Comparison of ENCODE assay signal across 1 cellular context in genomic region chr1:5888606-5889211, GRCh38.
TF ChIP-seq lines count a peak whose summit lies in the region.

No MANE protein-coding gene starts in this region.

TF ChIP-seq in WTC11, 78 proteins besides CTCF, POLR2A, EP300 and RAD21 (continued from another document):
- TF ChIP-seq, protein P1, sequence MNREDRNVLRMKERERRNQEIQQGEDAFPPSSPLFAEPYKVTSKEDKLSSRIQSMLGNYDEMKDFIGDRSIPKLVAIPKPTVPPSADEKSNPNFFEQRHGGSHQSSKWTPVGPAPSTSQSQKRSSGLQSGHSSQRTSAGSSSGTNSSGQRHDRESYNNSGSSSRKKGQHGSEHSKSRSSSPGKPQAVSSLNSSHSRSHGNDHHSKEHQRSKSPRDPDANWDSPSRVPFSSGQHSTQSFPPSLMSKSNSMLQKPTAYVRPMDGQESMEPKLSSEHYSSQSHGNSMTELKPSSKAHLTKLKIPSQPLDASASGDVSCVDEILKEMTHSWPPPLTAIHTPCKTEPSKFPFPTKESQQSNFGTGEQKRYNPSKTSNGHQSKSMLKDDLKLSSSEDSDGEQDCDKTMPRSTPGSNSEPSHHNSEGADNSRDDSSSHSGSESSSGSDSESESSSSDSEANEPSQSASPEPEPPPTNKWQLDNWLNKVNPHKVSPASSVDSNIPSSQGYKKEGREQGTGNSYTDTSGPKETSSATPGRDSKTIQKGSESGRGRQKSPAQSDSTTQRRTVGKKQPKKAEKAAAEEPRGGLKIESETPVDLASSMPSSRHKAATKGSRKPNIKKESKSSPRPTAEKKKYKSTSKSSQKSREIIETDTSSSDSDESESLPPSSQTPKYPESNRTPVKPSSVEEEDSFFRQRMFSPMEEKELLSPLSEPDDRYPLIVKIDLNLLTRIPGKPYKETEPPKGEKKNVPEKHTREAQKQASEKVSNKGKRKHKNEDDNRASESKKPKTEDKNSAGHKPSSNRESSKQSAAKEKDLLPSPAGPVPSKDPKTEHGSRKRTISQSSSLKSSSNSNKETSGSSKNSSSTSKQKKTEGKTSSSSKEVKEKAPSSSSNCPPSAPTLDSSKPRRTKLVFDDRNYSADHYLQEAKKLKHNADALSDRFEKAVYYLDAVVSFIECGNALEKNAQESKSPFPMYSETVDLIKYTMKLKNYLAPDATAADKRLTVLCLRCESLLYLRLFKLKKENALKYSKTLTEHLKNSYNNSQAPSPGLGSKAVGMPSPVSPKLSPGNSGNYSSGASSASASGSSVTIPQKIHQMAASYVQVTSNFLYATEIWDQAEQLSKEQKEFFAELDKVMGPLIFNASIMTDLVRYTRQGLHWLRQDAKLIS (CRISPR knock-in tag; IDR thresholded peaks at IDR 0.05; ENCODE audit: borderline replicate concordance) = no peak
- TF ChIP-seq TCF7 (CRISPR knock-in tag; IDR thresholded peaks at IDR 0.05; ENCODE audit: low read depth) (no peak), ZNF281 (CRISPR knock-in tag; IDR thresholded peaks at IDR 0.05) (no peak), ZNF416 (CRISPR knock-in tag; IDR thresholded peaks at IDR 0.05) (no peak), JAZF1 (CRISPR knock-in tag; IDR thresholded peaks at IDR 0.05) (no peak), JUN (CRISPR knock-in tag; IDR thresholded peaks at IDR 0.05) (no peak), ZNF263 (CRISPR knock-in tag; IDR thresholded peaks at IDR 0.05; ENCODE audit: low read depth) (no peak)
- TF ChIP-seq, protein P2, sequence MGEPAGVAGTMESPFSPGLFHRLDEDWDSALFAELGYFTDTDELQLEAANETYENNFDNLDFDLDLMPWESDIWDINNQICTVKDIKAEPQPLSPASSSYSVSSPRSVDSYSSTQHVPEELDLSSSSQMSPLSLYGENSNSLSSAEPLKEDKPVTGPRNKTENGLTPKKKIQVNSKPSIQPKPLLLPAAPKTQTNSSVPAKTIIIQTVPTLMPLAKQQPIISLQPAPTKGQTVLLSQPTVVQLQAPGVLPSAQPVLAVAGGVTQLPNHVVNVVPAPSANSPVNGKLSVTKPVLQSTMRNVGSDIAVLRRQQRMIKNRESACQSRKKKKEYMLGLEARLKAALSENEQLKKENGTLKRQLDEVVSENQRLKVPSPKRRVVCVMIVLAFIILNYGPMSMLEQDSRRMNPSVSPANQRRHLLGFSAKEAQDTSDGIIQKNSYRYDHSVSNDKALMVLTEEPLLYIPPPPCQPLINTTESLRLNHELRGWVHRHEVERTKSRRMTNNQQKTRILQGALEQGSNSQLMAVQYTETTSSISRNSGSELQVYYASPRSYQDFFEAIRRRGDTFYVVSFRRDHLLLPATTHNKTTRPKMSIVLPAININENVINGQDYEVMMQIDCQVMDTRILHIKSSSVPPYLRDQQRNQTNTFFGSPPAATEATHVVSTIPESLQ (CRISPR knock-in tag; IDR thresholded peaks at IDR 0.05) = no peak
- TF ChIP-seq, protein P3, sequence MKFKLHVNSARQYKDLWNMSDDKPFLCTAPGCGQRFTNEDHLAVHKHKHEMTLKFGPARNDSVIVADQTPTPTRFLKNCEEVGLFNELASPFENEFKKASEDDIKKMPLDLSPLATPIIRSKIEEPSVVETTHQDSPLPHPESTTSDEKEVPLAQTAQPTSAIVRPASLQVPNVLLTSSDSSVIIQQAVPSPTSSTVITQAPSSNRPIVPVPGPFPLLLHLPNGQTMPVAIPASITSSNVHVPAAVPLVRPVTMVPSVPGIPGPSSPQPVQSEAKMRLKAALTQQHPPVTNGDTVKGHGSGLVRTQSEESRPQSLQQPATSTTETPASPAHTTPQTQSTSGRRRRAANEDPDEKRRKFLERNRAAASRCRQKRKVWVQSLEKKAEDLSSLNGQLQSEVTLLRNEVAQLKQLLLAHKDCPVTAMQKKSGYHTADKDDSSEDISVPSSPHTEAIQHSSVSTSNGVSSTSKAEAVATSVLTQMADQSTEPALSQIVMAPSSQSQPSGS (CRISPR knock-in tag; IDR thresholded peaks at IDR 0.05; ENCODE audit: borderline replicate concordance, low read depth) = no peak
